Comparison of ENCODE assay signal across 1 cellular context in the genomic region with DNA sequence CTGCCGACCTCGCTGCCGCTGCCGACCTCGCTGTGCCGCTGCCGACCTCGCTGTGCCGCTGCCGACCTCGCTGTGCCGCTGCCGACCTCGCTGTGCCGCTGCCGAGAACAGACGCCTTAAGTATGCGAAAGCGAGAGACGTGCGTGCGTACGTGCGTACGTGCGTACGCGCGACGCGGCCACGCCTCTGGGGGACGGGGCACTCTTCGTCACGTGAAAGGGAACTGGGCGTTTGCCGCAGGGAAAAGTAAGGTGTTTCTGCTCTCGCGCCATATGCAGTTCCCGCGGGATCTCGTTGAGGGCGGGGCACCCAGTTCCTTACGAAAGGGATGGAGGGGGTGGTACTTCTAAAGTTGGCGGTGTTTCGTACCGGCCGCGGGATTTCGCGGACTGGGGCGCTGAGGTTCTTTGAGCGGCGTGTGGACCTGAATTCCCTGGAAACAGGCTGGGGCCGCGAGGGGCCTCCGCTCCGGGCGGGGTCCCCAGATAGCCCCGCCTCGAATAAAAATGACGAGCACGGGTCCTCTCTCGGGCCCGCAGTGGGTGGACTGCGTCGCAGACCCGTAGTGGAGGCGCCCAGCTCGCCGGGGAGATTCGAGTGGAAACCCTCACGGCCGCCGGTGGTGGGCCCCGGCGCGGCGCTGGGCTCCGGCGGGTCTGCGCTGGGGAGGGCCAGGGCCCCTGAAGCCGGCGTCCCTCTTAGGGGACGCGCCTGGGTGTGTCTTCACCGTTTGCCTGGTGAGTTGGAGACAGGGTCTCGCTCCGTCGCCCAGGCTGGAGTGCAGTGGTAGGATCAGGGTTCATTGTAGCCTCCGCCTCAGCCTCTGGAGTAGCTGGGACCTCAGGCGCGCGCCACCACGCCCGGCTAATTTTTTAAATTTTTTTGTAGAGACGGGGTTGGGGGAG.
A peak's percentile ranks its signal among the peaks of the same experiment; 100 is the strongest.
TF ChIP-seq lines count a peak whose summit lies in the region.

A gene (minus strand): TSS at position 94 of the 905 bp plus-strand sequence. CDS start 167 bp downstream, outside the sequence.

TF ChIP-seq in HepG2, 621 proteins besides CTCF, POLR2A, EP300 and RAD21 (continued from another document and continues in another):
- TF ChIP-seq, protein P1, sequence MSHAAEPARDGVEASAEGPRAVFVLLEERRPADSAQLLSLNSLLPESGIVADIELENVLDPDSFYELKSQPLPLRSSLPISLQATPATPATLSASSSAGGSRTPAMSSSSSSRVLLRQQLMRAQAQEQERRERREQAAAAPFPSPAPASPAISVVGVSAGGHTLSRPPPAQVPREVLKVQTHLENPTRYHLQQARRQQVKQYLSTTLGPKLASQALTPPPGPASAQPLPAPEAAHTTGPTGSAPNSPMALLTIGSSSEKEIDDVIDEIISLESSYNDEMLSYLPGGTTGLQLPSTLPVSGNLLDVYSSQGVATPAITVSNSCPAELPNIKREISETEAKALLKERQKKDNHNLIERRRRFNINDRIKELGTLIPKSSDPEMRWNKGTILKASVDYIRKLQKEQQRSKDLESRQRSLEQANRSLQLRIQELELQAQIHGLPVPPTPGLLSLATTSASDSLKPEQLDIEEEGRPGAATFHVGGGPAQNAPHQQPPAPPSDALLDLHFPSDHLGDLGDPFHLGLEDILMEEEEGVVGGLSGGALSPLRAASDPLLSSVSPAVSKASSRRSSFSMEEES (CRISPR knock-in tag; IDR thresholded peaks at IDR 0.05) = peak; percentile 99
- TF ChIP-seq, protein P2, sequence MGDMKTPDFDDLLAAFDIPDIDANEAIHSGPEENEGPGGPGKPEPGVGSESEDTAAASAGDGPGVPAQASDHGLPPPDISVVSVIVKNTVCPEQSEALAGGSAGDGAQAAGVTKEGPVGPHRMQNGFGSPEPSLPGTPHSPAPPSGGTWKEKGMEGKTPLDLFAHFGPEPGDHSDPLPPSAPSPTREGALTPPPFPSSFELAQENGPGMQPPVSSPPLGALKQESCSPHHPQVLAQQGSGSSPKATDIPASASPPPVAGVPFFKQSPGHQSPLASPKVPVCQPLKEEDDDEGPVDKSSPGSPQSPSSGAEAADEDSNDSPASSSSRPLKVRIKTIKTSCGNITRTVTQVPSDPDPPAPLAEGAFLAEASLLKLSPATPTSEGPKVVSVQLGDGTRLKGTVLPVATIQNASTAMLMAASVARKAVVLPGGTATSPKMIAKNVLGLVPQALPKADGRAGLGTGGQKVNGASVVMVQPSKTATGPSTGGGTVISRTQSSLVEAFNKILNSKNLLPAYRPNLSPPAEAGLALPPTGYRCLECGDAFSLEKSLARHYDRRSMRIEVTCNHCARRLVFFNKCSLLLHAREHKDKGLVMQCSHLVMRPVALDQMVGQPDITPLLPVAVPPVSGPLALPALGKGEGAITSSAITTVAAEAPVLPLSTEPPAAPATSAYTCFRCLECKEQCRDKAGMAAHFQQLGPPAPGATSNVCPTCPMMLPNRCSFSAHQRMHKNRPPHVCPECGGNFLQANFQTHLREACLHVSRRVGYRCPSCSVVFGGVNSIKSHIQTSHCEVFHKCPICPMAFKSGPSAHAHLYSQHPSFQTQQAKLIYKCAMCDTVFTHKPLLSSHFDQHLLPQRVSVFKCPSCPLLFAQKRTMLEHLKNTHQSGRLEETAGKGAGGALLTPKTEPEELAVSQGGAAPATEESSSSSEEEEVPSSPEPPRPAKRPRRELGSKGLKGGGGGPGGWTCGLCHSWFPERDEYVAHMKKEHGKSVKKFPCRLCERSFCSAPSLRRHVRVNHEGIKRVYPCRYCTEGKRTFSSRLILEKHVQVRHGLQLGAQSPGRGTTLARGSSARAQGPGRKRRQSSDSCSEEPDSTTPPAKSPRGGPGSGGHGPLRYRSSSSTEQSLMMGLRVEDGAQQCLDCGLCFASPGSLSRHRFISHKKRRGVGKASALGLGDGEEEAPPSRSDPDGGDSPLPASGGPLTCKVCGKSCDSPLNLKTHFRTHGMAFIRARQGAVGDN (CRISPR knock-in tag; IDR thresholded peaks at IDR 0.05) = peak; percentile 97
- TF ChIP-seq STAG1 (CRISPR knock-in tag; IDR thresholded peaks at IDR 0.05) (peak; percentile 10; the same call in 1 of the 2 replicates), SPEN (CRISPR knock-in tag; IDR thresholded peaks at IDR 0.05; ENCODE audit: low read depth) (peak; percentile 100), GFI1 (CRISPR knock-in tag; IDR thresholded peaks at IDR 0.05; ENCODE audit: borderline replicate concordance) (peak; percentile 80; the same call in 1 of the 2 replicates), ZNF460 (CRISPR knock-in tag; IDR thresholded peaks at IDR 0.05; ENCODE audit: borderline replicate concordance) (peak; percentile 60; the same call in 1 of the 2 replicates), BRCA1 (CRISPR knock-in tag; IDR thresholded peaks at IDR 0.05) (0 out of 2 replicates have a peak, but pooled peaks have one; percentile 65), NPAS2 (CRISPR knock-in tag; IDR thresholded peaks at IDR 0.05; ENCODE audit: borderline replicate concordance) (no peak), NFKBIZ (CRISPR knock-in tag; IDR thresholded peaks at IDR 0.05) (peak; percentile 91), ZEB1 (IDR thresholded peaks at IDR 0.05; ENCODE audit: insufficient replicate concordance, low read depth) (peak; percentile 32), NRL (CRISPR knock-in tag; IDR thresholded peaks at IDR 0.05; ENCODE audit: borderline replicate concordance) (peak; percentile 9; the same call in 1 of the 2 replicates), ZNF614 (CRISPR knock-in tag; IDR thresholded peaks at IDR 0.05; ENCODE audit: borderline replicate concordance) (no peak), JUN (CRISPR knock-in tag; IDR thresholded peaks at IDR 0.05) (peak; percentile 86), FOXO1 (CRISPR knock-in tag; IDR thresholded peaks at IDR 0.05) (peak; percentile 77), AGO2 (optimal IDR thresholded peaks at IDR 0.05; ENCODE audit: low read depth, low read length) (peak; percentile 85), RBM22 (optimal IDR thresholded peaks at IDR 0.05; ENCODE audit: low read length) (no peak), ZNF619 (CRISPR knock-in tag; IDR thresholded peaks at IDR 0.05) (peak; percentile 86), ZNF629 (CRISPR knock-in tag; conservative IDR thresholded peaks at IDR 0.05) (peak; percentile 4; the same call in 1 of the 2 replicates), SUZ12 (IDR thresholded peaks at IDR 0.05; ENCODE audit: low read depth, low read length) (no peak), ESRRA (CRISPR knock-in tag; IDR thresholded peaks at IDR 0.05; ENCODE audit: low read depth) (peak; percentile 82), ZNF777 (CRISPR knock-in tag; IDR thresholded peaks at IDR 0.05) (peak; percentile 65)
- TF ChIP-seq, protein P3, sequence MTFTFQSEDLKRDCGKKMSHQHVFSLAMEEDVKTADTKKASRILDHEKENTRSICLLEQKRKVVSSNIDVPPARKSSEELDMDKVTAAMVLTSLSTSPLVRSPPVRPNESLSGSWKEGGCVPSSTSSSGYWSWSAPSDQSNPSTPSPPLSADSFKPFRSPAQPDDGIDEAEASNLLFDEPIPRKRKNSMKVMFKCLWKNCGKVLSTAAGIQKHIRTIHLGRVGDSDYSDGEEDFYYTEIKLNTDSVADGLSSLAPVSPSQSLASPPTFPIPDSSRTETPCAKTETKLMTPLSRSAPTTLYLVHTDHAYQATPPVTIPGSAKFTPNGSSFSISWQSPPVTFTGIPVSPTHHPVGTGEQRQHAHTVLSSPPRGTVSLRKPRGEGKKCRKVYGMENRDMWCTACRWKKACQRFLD (CRISPR knock-in tag; IDR thresholded peaks at IDR 0.05; ENCODE audit: borderline replicate concordance) = peak; percentile 80
- TF ChIP-seq, protein P4, sequence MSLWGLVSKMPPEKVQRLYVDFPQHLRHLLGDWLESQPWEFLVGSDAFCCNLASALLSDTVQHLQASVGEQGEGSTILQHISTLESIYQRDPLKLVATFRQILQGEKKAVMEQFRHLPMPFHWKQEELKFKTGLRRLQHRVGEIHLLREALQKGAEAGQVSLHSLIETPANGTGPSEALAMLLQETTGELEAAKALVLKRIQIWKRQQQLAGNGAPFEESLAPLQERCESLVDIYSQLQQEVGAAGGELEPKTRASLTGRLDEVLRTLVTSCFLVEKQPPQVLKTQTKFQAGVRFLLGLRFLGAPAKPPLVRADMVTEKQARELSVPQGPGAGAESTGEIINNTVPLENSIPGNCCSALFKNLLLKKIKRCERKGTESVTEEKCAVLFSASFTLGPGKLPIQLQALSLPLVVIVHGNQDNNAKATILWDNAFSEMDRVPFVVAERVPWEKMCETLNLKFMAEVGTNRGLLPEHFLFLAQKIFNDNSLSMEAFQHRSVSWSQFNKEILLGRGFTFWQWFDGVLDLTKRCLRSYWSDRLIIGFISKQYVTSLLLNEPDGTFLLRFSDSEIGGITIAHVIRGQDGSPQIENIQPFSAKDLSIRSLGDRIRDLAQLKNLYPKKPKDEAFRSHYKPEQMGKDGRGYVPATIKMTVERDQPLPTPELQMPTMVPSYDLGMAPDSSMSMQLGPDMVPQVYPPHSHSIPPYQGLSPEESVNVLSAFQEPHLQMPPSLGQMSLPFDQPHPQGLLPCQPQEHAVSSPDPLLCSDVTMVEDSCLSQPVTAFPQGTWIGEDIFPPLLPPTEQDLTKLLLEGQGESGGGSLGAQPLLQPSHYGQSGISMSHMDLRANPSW (CRISPR knock-in tag; IDR thresholded peaks at IDR 0.05; ENCODE audit: borderline replicate concordance) = peak; percentile 83; the same call in 1 of the 2 replicates
- TF ChIP-seq, protein P5, sequence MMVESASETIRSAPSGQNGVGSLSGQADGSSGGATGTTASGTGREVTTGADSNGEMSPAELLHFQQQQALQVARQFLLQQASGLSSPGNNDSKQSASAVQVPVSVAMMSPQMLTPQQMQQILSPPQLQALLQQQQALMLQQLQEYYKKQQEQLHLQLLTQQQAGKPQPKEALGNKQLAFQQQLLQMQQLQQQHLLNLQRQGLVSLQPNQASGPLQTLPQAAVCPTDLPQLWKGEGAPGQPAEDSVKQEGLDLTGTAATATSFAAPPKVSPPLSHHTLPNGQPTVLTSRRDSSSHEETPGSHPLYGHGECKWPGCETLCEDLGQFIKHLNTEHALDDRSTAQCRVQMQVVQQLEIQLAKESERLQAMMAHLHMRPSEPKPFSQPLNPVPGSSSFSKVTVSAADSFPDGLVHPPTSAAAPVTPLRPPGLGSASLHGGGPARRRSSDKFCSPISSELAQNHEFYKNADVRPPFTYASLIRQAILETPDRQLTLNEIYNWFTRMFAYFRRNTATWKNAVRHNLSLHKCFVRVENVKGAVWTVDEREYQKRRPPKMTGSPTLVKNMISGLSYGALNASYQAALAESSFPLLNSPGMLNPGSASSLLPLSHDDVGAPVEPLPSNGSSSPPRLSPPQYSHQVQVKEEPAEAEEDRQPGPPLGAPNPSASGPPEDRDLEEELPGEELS (CRISPR knock-in tag; IDR thresholded peaks at IDR 0.05) = peak; percentile 50; the same call in 1 of the 2 replicates
- TF ChIP-seq, protein P6, sequence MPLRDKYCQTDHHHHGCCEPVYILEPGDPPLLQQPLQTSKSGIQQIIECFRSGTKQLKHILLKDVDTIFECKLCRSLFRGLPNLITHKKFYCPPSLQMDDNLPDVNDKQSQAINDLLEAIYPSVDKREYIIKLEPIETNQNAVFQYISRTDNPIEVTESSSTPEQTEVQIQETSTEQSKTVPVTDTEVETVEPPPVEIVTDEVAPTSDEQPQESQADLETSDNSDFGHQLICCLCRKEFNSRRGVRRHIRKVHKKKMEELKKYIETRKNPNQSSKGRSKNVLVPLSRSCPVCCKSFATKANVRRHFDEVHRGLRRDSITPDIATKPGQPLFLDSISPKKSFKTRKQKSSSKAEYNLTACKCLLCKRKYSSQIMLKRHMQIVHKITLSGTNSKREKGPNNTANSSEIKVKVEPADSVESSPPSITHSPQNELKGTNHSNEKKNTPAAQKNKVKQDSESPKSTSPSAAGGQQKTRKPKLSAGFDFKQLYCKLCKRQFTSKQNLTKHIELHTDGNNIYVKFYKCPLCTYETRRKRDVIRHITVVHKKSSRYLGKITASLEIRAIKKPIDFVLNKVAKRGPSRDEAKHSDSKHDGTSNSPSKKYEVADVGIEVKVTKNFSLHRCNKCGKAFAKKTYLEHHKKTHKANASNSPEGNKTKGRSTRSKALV (CRISPR knock-in tag; IDR thresholded peaks at IDR 0.05) = peak; percentile 88
- TF ChIP-seq, protein P7, sequence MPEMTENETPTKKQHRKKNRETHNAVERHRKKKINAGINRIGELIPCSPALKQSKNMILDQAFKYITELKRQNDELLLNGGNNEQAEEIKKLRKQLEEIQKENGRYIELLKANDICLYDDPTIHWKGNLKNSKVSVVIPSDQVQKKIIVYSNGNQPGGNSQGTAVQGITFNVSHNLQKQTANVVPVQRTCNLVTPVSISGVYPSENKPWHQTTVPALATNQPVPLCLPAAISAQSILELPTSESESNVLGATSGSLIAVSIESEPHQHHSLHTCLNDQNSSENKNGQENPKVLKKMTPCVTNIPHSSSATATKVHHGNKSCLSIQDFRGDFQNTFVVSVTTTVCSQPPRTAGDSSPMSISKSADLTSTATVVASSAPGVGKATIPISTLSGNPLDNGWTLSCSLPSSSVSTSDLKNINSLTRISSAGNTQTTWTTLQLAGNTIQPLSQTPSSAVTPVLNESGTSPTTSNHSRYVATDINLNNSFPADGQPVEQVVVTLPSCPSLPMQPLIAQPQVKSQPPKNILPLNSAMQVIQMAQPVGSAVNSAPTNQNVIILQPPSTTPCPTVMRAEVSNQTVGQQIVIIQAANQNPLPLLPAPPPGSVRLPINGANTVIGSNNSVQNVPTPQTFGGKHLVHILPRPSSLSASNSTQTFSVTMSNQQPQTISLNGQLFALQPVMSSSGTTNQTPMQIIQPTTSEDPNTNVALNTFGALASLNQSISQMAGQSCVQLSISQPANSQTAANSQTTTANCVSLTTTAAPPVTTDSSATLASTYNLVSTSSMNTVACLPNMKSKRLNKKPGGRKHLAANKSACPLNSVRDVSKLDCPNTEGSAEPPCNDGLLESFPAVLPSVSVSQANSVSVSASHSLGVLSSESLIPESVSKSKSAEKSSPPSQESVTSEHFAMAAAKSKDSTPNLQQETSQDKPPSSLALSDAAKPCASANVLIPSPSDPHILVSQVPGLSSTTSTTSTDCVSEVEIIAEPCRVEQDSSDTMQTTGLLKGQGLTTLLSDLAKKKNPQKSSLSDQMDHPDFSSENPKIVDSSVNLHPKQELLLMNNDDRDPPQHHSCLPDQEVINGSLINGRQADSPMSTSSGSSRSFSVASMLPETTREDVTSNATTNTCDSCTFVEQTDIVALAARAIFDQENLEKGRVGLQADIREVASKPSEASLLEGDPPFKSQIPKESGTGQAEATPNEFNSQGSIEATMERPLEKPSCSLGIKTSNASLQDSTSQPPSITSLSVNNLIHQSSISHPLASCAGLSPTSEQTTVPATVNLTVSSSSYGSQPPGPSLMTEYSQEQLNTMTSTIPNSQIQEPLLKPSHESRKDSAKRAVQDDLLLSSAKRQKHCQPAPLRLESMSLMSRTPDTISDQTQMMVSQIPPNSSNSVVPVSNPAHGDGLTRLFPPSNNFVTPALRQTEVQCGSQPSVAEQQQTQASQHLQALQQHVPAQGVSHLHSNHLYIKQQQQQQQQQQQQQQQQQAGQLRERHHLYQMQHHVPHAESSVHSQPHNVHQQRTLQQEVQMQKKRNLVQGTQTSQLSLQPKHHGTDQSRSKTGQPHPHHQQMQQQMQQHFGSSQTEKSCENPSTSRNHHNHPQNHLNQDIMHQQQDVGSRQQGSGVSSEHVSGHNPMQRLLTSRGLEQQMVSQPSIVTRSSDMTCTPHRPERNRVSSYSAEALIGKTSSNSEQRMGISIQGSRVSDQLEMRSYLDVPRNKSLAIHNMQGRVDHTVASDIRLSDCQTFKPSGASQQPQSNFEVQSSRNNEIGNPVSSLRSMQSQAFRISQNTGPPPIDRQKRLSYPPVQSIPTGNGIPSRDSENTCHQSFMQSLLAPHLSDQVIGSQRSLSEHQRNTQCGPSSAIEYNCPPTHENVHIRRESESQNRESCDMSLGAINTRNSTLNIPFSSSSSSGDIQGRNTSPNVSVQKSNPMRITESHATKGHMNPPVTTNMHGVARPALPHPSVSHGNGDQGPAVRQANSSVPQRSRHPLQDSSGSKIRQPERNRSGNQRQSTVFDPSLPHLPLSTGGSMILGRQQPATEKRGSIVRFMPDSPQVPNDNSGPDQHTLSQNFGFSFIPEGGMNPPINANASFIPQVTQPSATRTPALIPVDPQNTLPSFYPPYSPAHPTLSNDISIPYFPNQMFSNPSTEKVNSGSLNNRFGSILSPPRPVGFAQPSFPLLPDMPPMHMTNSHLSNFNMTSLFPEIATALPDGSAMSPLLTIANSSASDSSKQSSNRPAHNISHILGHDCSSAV (CRISPR knock-in tag; IDR thresholded peaks at IDR 0.05; ENCODE audit: borderline replicate concordance) = no peak; the same call in 1 of the 2 replicates
